In genomic region chr19:4566402-4567051, GRCh38 we compare ENCODE assay signal across 1 cellular context.
A peak's percentile ranks its signal among the peaks of the same experiment; 100 is the strongest.
TF ChIP-seq lines count a peak whose summit lies in the region.

No MANE protein-coding gene starts in this region.

TF ChIP-seq in K562, 482 proteins besides CTCF, POLR2A, EP300 and RAD21:
- no peak for TF ChIP-seq ELF1 (tag; IDR thresholded peaks at IDR 0.05)
- TF ChIP-seq ZBTB33 (CRISPR knock-in tag; IDR thresholded peaks at IDR 0.05): peak; percentile 60; the same call in 1 of the 2 replicates
